1 cellular context compared by ENCODE assay signal in genomic region chr19:51593969-51594773, GRCh38.
TF ChIP-seq lines count a peak whose summit lies in the region.

No MANE protein-coding gene starts in this region.

TF ChIP-seq in HepG2, 621 proteins besides CTCF, POLR2A, EP300 and RAD21 (continued from another document and continues in another):
- no peak for TF ChIP-seq ZNF597 (CRISPR knock-in tag; IDR thresholded peaks at IDR 0.05)
- TF ChIP-seq ZNF770 (CRISPR knock-in tag; IDR thresholded peaks at IDR 0.05): no peak
- no peak for TF ChIP-seq ZFP36L1 (CRISPR knock-in tag; IDR thresholded peaks at IDR 0.05)
- TF ChIP-seq ZNF580 (CRISPR knock-in tag; IDR thresholded peaks at IDR 0.05; ENCODE audit: borderline replicate concordance, low read depth): no peak
- TF ChIP-seq THAP9 (CRISPR knock-in tag; IDR thresholded peaks at IDR 0.05; ENCODE audit: borderline replicate concordance): no peak
- TF ChIP-seq ZNF18 (CRISPR knock-in tag; IDR thresholded peaks at IDR 0.05; ENCODE audit: insufficient replicate concordance): no peak
- TF ChIP-seq ZNF512B (CRISPR knock-in tag; IDR thresholded peaks at IDR 0.05; ENCODE audit: borderline replicate concordance): no peak
- TF ChIP-seq ZMYM4 (CRISPR knock-in tag; IDR thresholded peaks at IDR 0.05): no peak
- TF ChIP-seq DNMT1 (CRISPR knock-in tag; IDR thresholded peaks at IDR 0.05): no peak
- TF ChIP-seq ZNF782 (CRISPR knock-in tag; IDR thresholded peaks at IDR 0.05; ENCODE audit: borderline replicate concordance): no peak
- no peak for TF ChIP-seq SP140L (CRISPR knock-in tag; IDR thresholded peaks at IDR 0.05; ENCODE audit: borderline replicate concordance)
- no peak for TF ChIP-seq RBM39 (IDR thresholded peaks at IDR 0.05; ENCODE audit: low read depth, low read length, poor library complexity, severe bottlenecking)
- TF ChIP-seq ZFP1 (CRISPR knock-in tag; IDR thresholded peaks at IDR 0.05): no peak
- TF ChIP-seq TBL1XR1 (IDR thresholded peaks at IDR 0.05; ENCODE audit: borderline replicate concordance, low read length, partially characterized antibody): no peak
- no peak for TF ChIP-seq RERE (CRISPR knock-in tag; IDR thresholded peaks at IDR 0.05; ENCODE audit: low read depth)
- TF ChIP-seq KDM4B (CRISPR knock-in tag; IDR thresholded peaks at IDR 0.05): no peak
- TF ChIP-seq SMARCE1 (IDR thresholded peaks at IDR 0.05; ENCODE audit: borderline replicate concordance): no peak
- no peak for TF ChIP-seq SNAPC5 (CRISPR knock-in tag; IDR thresholded peaks at IDR 0.05; ENCODE audit: borderline replicate concordance)
- no peak for TF ChIP-seq MAF1 (CRISPR knock-in tag; IDR thresholded peaks at IDR 0.05; ENCODE audit: borderline replicate concordance)
- TF ChIP-seq ZSCAN25 (CRISPR knock-in tag; IDR thresholded peaks at IDR 0.05): no peak
- no peak for TF ChIP-seq ZNF251 (CRISPR knock-in tag; IDR thresholded peaks at IDR 0.05)
- TF ChIP-seq GZF1 (CRISPR knock-in tag; IDR thresholded peaks at IDR 0.05): no peak
- no peak for TF ChIP-seq SMARCC2 (IDR thresholded peaks at IDR 0.05)
- TF ChIP-seq PRDM15 (CRISPR knock-in tag; IDR thresholded peaks at IDR 0.05): no peak
- no peak for TF ChIP-seq ZFP90 (CRISPR knock-in tag; IDR thresholded peaks at IDR 0.05; ENCODE audit: borderline replicate concordance)
- TF ChIP-seq ZNF512 (CRISPR knock-in tag; IDR thresholded peaks at IDR 0.05): peak; percentile 78; the same call in 1 of the 2 replicates
- no peak for TF ChIP-seq MYNN (CRISPR knock-in tag; IDR thresholded peaks at IDR 0.05; ENCODE audit: low read depth)
- no peak for TF ChIP-seq ZNF879 (CRISPR knock-in tag; IDR thresholded peaks at IDR 0.05)
- no peak for TF ChIP-seq FUBP1 (CRISPR knock-in tag; IDR thresholded peaks at IDR 0.05; ENCODE audit: borderline replicate concordance)
- no peak for TF ChIP-seq ZNF850 (CRISPR knock-in tag; conservative IDR thresholded peaks at IDR 0.05)
- TF ChIP-seq CBX1 (IDR thresholded peaks at IDR 0.05; ENCODE audit: low read depth): no peak
- TF ChIP-seq SMYD3 (CRISPR knock-in tag; IDR thresholded peaks at IDR 0.05): no peak
